8 cellular contexts compared by ENCODE assay signal in genomic region chr17:75783803-75784472, GRCh38. TPM values are rescaled to one million over a fixed set of nuclear protein-coding genes. Genes with fewer than 3 reads are reported as not detected.
DNase-seq lines count a peak whose midpoint lies in the region; ATAC-seq and TF ChIP-seq lines count a peak whose summit lies in the region.

No MANE protein-coding gene starts in this region.

- TF ChIP-seq RAD21 in HCT116 (IDR thresholded peaks at IDR 0.05; ENCODE audit: low read depth) = no peak

- H3K4me1 ChIP-seq in CD8-positive, alpha-beta memory T cell (ENCODE audit: insufficient read depth, low read length) = peaks cover 46% of the 10 kb centered on the region
- H3K4me1 ChIP-seq in HCT116 (ENCODE audit: control insufficient read depth in 1 of 2, insufficient read depth in 2 of 2, low read length in 2 of 2) = peaks cover 40 to 65% of the 10 kb centered on the region in 2 experiments
- H3K4me1 ChIP-seq in gastroesophageal sphincter = peaks cover 0 to 66% (median 13%) of the 10 kb centered on the region in 3 donors
- peaks cover 15% of the 10 kb centered on the region for H3K4me1 ChIP-seq in prostate gland (replicated peaks)

- WGBS in gastroesophageal sphincter (ENCODE audit: low coverage in 1 of 2), 2 donors = 57 to 61% methylated on average over 15 to 20 of the region's 20 CpGs
- WGBS in prostate gland = 39% methylated on average over 20 of the region's 20 CpGs

- intact Hi-C loops in HCT116 (cut with micrococcal nuclease) = loop anchor here (2.0 kb wide), 1 partner anchor 61 kb away; the partner anchor contains the start of gene UNC13D
- intact Hi-C loops in activated B cell treated with CpG ODN at 0.5 μM for 24 hours (cut with micrococcal nuclease) = loop anchor here (1.0 to 5.0 kb wide), 5 partner anchors 25 to 487 kb away; partner anchors contain the start of genes RECQL5, SAP30BP, UBALD2 and WBP2
- intact Hi-C loops in prostate gland (cut with DNase I) = loop anchor here (2.0 kb wide), 1 partner anchor 71 kb away; the partner anchor contains the start of gene WBP2

- peaks cover 3 to 16% (median 4%) of the 10 kb centered on the region in 3 donors for H3K36me3 Mint-ChIP-seq in CD8-positive, alpha-beta memory T cell
- peaks cover 13% of the 10 kb centered on the region for H3K36me3 Mint-ChIP-seq in activated B cell treated with CpG ODN at 0.5 μM for 24 hours (ENCODE audit: low read depth)

- in situ Hi-C loops in GM13977 (cut with MboI; ENCODE audit: low pct_unique_long_range_greater_than_20kb, low sequenced_read_pairs, unreplicated experiment) = no loop called here

- no TSS peak for BruUV-seq in HCT116 (replicated peaks; lab: Mats Ljungman, UMichigan)

- peak overlapping the region; percentile 97 for H3K9ac ChIP-seq in HCT116 (ENCODE audit: low read length)

- H3K9me3 ChIP-seq in CD8-positive, alpha-beta memory T cell (ENCODE audit: low read length) = no peaks in the 10 kb centered on the region
- H3K9me3 ChIP-seq in HCT116 (ENCODE audit: control insufficient read depth in 1 of 2, insufficient read depth in 1 of 2, low read depth in 1 of 2, low read length in 2 of 2) = no peaks in the 10 kb centered on the region
- H3K9me3 ChIP-seq in gastroesophageal sphincter = no peaks in the 10 kb centered on the region
- no peaks in the 10 kb centered on the region for H3K9me3 ChIP-seq in prostate gland

- peaks cover 44% of the 10 kb centered on the region for H3K79me2 ChIP-seq in HCT116 (ENCODE audit: insufficient read depth, low read length)

- H4K20me1 ChIP-seq in HCT116 (ENCODE audit: insufficient read depth) = peaks cover 5% of the 10 kb centered on the region; the same call in 1 of the 2 replicates

- ATAC-seq in HCT116 (peak; percentile 3), activated B cell treated with CpG ODN at 0.5 μM for 24 hours (ENCODE audit: low read depth) (peak; percentile 1), gastroesophageal sphincter (no peak), HG03045 (IDR thresholded peaks at IDR 0.05; ENCODE audit: unreplicated experiment) (no peak), GM21447 (IDR thresholded peaks at IDR 0.05; ENCODE audit: unreplicated experiment) (no peak)

- no peaks in the 10 kb centered on the region for H3K27me3 ChIP-seq in CD8-positive, alpha-beta memory T cell (ENCODE audit: insufficient read depth, low read length, poor library complexity, severe bottlenecking)
- no peaks in the 10 kb centered on the region for H3K27me3 ChIP-seq in HCT116 (ENCODE audit: insufficient read depth, low read length)
- no peaks in the 10 kb centered on the region for H3K27me3 ChIP-seq in gastroesophageal sphincter
- H3K27me3 ChIP-seq in prostate gland (replicated peaks; ENCODE audit: insufficient read depth) = no peaks in the 10 kb centered on the region

- DNase-seq in CD8-positive, alpha-beta memory T cell = no peak
- DNase-seq in HCT116 (ENCODE audit: low read depth, low spot score) (no peak), activated B cell treated with CpG ODN at 0.5 μM for 24 hours (no peak), prostate gland (ENCODE audit: low spot score) (no peak), GM13977 (ENCODE audit: low spot score) (no peak)

- CTCF ChIA-PET in CD8-positive, alpha-beta memory T cell (lab: Charles Lee) = interaction anchor here (1.0 to 5.0 kb wide), 18 partner anchors 11 to 495 kb away, joined by 3 to 32 read pairs (median 6); partner anchors contain the start of genes GALK1, MRPL38, SLC25A19 and UNC13D
- CTCF ChIA-PET in HCT116 (lab: Charles Lee) = interaction anchor here (0.6 to 1.9 kb wide), 16 partner anchors 8 to 183 kb away, joined by 3 to 20 read pairs (median 6); partner anchors contain the start of genes FBF1, GALK1, ITGB4 and WBP2
- CTCF ChIA-PET in activated B cell treated with CpG ODN at 0.5 μM for 24 hours (lab: Charles Lee) = interaction anchor here (1.4 to 2.6 kb wide), 5 partner anchors 19 to 61 kb away, joined by 3 to 12 read pairs (median 9); partner anchors contain the start of genes GALK1 and UNC13D

- H3K4me3 Mint-ChIP-seq in CD8-positive, alpha-beta memory T cell = peak overlapping the region; percentile 93 to 97 (median 93)
- peak overlapping the region; percentile 86 for H3K4me3 Mint-ChIP-seq in activated B cell treated with CpG ODN at 0.5 μM for 24 hours

- RAD21 ChIA-PET in HCT116 (lab: Charles Lee; ENCODE audit: low non-redundant PET in 1 of 2, low total read pairs in 2 of 2, uncharacterized antibody in 2 of 2, unreplicated experiment in 2 of 2) = no interaction called here

- no peaks in the 10 kb centered on the region for H3K9me2 ChIP-seq in HCT116 (ENCODE audit: insufficient read depth)

- TF ChIP-seq CTCF in HCT116 (IDR thresholded peaks at IDR 0.05 in 2 of 3, conservative IDR thresholded peaks at IDR 0.05 in 1 of 3; ENCODE audit: borderline replicate concordance in 1 of 3, insufficient read depth in 1 of 3, low read depth in 2 of 3, low read length in 2 of 3) = no peak
- no peak for TF ChIP-seq CTCF in activated B cell treated with CpG ODN at 0.5 μM for 24 hours (IDR thresholded peaks at IDR 0.05)
- no peak for TF ChIP-seq CTCF in gastroesophageal sphincter (IDR thresholded peaks at IDR 0.05)
- no peak for TF ChIP-seq CTCF in prostate gland (IDR thresholded peaks at IDR 0.05)
- no peak for TF ChIP-seq CTCF in GM13977 (IDR thresholded peaks at IDR 0.05; ENCODE audit: extremely low read depth, insufficient read depth, missing control alignments)

- POLR2A ChIA-PET in CD8-positive, alpha-beta memory T cell (lab: Charles Lee) = interaction anchor here (0.6 to 4.7 kb wide), 20 partner anchors 8 to 484 kb away, joined by 3 to 47 read pairs (median 5); partner anchors contain the start of genes ACOX1, GALK1, RECQL5 and SAP30BP
- POLR2A ChIA-PET in HCT116 (lab: Charles Lee) (interaction anchor here (0.7 to 1.8 kb wide), 12 partner anchors 9 to 548 kb away, joined by 3 to 8 read pairs (median 4); partner anchors contain the start of genes GALK1 and WBP2), activated B cell treated with CpG ODN at 0.5 μM for 24 hours (lab: Charles Lee) (interaction anchor here (0.6 to 8.1 kb wide), 24 partner anchors 8 to 1037 kb away, joined by 3 to 87 read pairs (median 6); partner anchors contain the start of genes GALK1, MRPL38, TRIM65 and UNC13D)

- H3K36me3 ChIP-seq in CD8-positive, alpha-beta memory T cell (ENCODE audit: insufficient read depth, low read length) = peaks cover under 1% of the 10 kb centered on the region
- peaks cover 0 to 5% of the 10 kb centered on the region in 2 experiments; a peak in 1 of 4 replicates for H3K36me3 ChIP-seq in HCT116 (ENCODE audit: control insufficient read depth in 1 of 2, insufficient read depth in 2 of 2, low read length in 2 of 2)
- H3K36me3 ChIP-seq in gastroesophageal sphincter = peaks cover 0 to 2% of the 10 kb centered on the region in 2 donors
- peaks cover 0 to under 1% of the 10 kb centered on the region in 2 donors for H3K36me3 ChIP-seq in prostate gland

- H3K9me3 Mint-ChIP-seq in CD8-positive, alpha-beta memory T cell = peaks cover 0 to 2% (median 0%) of the 10 kb centered on the region in 5 donors
- H3K9me3 Mint-ChIP-seq in activated B cell treated with CpG ODN at 0.5 μM for 24 hours = peaks cover 2% of the 10 kb centered on the region

- H3K27me3 Mint-ChIP-seq in CD8-positive, alpha-beta memory T cell = peaks cover 0 to 7% of the 10 kb centered on the region in 2 donors
- H3K27me3 Mint-ChIP-seq in activated B cell treated with CpG ODN at 0.5 μM for 24 hours = no peaks in the 10 kb centered on the region

- peak overlapping the region; percentile 92 for H3K4me2 ChIP-seq in HCT116 (ENCODE audit: low read length)

- peak overlapping the region; percentile 67 for H3K4me3 ChIP-seq in CD8-positive, alpha-beta memory T cell (ENCODE audit: low read length)
- H3K4me3 ChIP-seq in HCT116 (replicated peaks in 1 of 2; ENCODE audit: low read depth in 1 of 2, low read length in 2 of 2) (peak overlapping the region; percentile 55 to 71), gastroesophageal sphincter (peak overlapping the region in 1 of 2 donors; percentile 64), prostate gland (peak overlapping the region; percentile 57 to 66)

- no peak for TF ChIP-seq EP300 in gastroesophageal sphincter (IDR thresholded peaks at IDR 0.05)

- TF ChIP-seq POLR2A in HCT116 (IDR thresholded peaks at IDR 0.05; ENCODE audit: borderline replicate concordance, extremely low read depth, insufficient read depth, insufficient read length) = no peak
- TF ChIP-seq POLR2A in gastroesophageal sphincter (IDR thresholded peaks at IDR 0.05) = no peak
- TF ChIP-seq POLR2A in prostate gland (IDR thresholded peaks at IDR 0.05) = no peak

- H3K4me1 Mint-ChIP-seq in CD8-positive, alpha-beta memory T cell = peaks cover 39 to 66% (median 50%) of the 10 kb centered on the region in 3 donors
- peaks cover 57% of the 10 kb centered on the region for H3K4me1 Mint-ChIP-seq in activated B cell treated with CpG ODN at 0.5 μM for 24 hours

- H3K27ac Mint-ChIP-seq in CD8-positive, alpha-beta memory T cell = peak overlapping the region; percentile 99 to 100 (median 100)
- H3K27ac Mint-ChIP-seq in activated B cell treated with CpG ODN at 0.5 μM for 24 hours = peak overlapping the region; percentile 99

- H2AFZ ChIP-seq in HCT116 (ENCODE audit: low read depth, low read length, poor library complexity, severe bottlenecking) = peak overlapping the region; percentile 74

- H3K27ac ChIP-seq in CD8-positive, alpha-beta memory T cell (ENCODE audit: low read depth, low read length) = peak overlapping the region; percentile 98
- H3K27ac ChIP-seq in HCT116 (ENCODE audit: low read depth, low read length) (peak overlapping the region; percentile 99), gastroesophageal sphincter (peak overlapping the region; percentile 94 to 100 (median 96)), prostate gland (peak overlapping the region; percentile 98 to 99)

TF ChIP-seq in HCT116, 20 proteins besides CTCF, POLR2A, EP300 and RAD21 (continues in another document):
- TF ChIP-seq ELF1 (IDR thresholded peaks at IDR 0.05; ENCODE audit: borderline replicate concordance, low read depth) = no peak

RNA-seq across cellular contexts. Expression of gene UNK, which starts 0.7 kb away (rescaled TPM):
- 10 to 100 TPM; 24.4 to 29.3 TPM for total RNA-seq in CD8-positive, alpha-beta memory T cell
- polyA plus RNA-seq in CD8-positive, alpha-beta memory T cell = 32.8 TPM
- total RNA-seq in HCT116 (2021; ENCODE audit: unreplicated experiment) (40.6 TPM), activated B cell treated with CpG ODN at 0.5 μM for 24 hours (52.3 and 61.2 TPM in 2 replicates), gastroesophageal sphincter (10 to 100 TPM in 3 of 4 donors, 1 to 10 TPM in 1; 9.8 to 41.6 (median 21.0) TPM), prostate gland (10 to 100 TPM; 68.9 to 72.5 TPM)
- 25.7 and 28.3 TPM in 2 replicates for polyA plus RNA-seq in HCT116 (2012)

RNA-seq across cellular contexts. Expression of gene GALK1, which starts 18.9 kb away (rescaled TPM):
- total RNA-seq in CD8-positive, alpha-beta memory T cell = 10 to 100 TPM; 33.2 to 39.7 TPM
- polyA plus RNA-seq in CD8-positive, alpha-beta memory T cell = 19.7 TPM
- total RNA-seq in HCT116 (2021; ENCODE audit: unreplicated experiment) (57.8 TPM), activated B cell treated with CpG ODN at 0.5 μM for 24 hours (14.9 and 22.9 TPM in 2 replicates), gastroesophageal sphincter (10 to 100 TPM; 13.7 to 23.2 (median 20.4) TPM), prostate gland (10 to 100 TPM; 28.1 to 28.5 TPM)
- 64.9 and 68.3 TPM in 2 replicates for polyA plus RNA-seq in HCT116 (2012)

Comparison
In these comparisons a context has a peak if more than half of its experiments do, and no peak if none do; other contexts are left out.
1. ATAC-seq: peak in HCT116 (single experiment) and activated B cell treated with CpG ODN at 0.5 μM for 24 hours (single experiment); none in gastroesophageal sphincter (single experiment), HG03045 (single experiment) and GM21447 (single experiment).
2. Peak in every context shown above with its lines, with median percentiles within 50 percentile points of each other: H3K27ac ChIP-seq.